ENCODE assay signal across 1 cellular context in genomic region chr2:42229949-42230348, GRCh38.
TF ChIP-seq lines count a peak whose summit lies in the region.

No MANE protein-coding gene starts in this region.

TF ChIP-seq in GM12878, 131 proteins besides CTCF, POLR2A, EP300 and RAD21 (continued from another document):
- TF ChIP-seq, protein P1, sequence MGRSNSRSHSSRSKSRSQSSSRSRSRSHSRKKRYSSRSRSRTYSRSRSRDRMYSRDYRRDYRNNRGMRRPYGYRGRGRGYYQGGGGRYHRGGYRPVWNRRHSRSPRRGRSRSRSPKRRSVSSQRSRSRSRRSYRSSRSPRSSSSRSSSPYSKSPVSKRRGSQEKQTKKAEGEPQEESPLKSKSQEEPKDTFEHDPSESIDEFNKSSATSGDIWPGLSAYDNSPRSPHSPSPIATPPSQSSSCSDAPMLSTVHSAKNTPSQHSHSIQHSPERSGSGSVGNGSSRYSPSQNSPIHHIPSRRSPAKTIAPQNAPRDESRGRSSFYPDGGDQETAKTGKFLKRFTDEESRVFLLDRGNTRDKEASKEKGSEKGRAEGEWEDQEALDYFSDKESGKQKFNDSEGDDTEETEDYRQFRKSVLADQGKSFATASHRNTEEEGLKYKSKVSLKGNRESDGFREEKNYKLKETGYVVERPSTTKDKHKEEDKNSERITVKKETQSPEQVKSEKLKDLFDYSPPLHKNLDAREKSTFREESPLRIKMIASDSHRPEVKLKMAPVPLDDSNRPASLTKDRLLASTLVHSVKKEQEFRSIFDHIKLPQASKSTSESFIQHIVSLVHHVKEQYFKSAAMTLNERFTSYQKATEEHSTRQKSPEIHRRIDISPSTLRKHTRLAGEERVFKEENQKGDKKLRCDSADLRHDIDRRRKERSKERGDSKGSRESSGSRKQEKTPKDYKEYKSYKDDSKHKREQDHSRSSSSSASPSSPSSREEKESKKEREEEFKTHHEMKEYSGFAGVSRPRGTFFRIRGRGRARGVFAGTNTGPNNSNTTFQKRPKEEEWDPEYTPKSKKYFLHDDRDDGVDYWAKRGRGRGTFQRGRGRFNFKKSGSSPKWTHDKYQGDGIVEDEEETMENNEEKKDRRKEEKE (IDR thresholded peaks at IDR 0.05) = no peak
- TF ChIP-seq LARP7 (IDR thresholded peaks at IDR 0.05) (no peak), TCF3 (IDR thresholded peaks at IDR 0.05; ENCODE audit: borderline replicate concordance, insufficient read depth, low read depth, low read length) (no peak), PML (IDR thresholded peaks at IDR 0.05; ENCODE audit: low read length) (no peak), CEBPB (IDR thresholded peaks at IDR 0.05; ENCODE audit: borderline replicate concordance in 1 of 2, low read depth in 2 of 2, low read length in 2 of 2) (no peak), BCL11A (IDR thresholded peaks at IDR 0.05; ENCODE audit: low read depth, low read length) (no peak), SIN3A (IDR thresholded peaks at IDR 0.05; ENCODE audit: low read depth, low read length) (no peak), NFXL1 (IDR thresholded peaks at IDR 0.05; ENCODE audit: borderline replicate concordance) (no peak), POU2F2 (IDR thresholded peaks at IDR 0.05; ENCODE audit: borderline replicate concordance, low read depth, low read length) (no peak), NRF1 (conservative IDR thresholded peaks at IDR 0.05; ENCODE audit: low read depth, low read length) (no peak), POLR2AphosphoS2 (IDR thresholded peaks at IDR 0.05; ENCODE audit: low read depth, low read length) (no peak), CBFB (IDR thresholded peaks at IDR 0.05; ENCODE audit: low read depth) (no peak), HDGF (IDR thresholded peaks at IDR 0.05) (no peak)
- TF ChIP-seq, protein P2, sequence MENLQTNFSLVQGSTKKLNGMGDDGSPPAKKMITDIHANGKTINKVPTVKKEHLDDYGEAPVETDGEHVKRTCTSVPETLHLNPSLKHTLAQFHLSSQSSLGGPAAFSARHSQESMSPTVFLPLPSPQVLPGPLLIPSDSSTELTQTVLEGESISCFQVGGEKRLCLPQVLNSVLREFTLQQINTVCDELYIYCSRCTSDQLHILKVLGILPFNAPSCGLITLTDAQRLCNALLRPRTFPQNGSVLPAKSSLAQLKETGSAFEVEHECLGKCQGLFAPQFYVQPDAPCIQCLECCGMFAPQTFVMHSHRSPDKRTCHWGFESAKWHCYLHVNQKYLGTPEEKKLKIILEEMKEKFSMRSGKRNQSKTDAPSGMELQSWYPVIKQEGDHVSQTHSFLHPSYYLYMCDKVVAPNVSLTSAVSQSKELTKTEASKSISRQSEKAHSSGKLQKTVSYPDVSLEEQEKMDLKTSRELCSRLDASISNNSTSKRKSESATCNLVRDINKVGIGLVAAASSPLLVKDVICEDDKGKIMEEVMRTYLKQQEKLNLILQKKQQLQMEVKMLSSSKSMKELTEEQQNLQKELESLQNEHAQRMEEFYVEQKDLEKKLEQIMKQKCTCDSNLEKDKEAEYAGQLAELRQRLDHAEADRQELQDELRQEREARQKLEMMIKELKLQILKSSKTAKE (IDR thresholded peaks at IDR 0.05; ENCODE audit: low read depth, poor library complexity, severe bottlenecking) = no peak
